ENCODE assay signal across 22 cellular contexts in genomic region chr17:45376171-45376564, GRCh38. TPM values are rescaled to one million over a fixed set of nuclear protein-coding genes. Genes with fewer than 3 reads are reported as not detected.
DNase-seq lines count a peak whose midpoint lies in the region; ATAC-seq, FAIRE-seq and TF ChIP-seq lines count a peak whose summit lies in the region.
"Had no signal": no experiment of that assay in that cellular context is flagged by ENCODE, and none has a peak within 500 bp of the region (broad histone marks: within the 10 kb centered on the region; RNA-seq: fewer than 3 reads in every experiment).

No MANE protein-coding gene starts in this region.

- H3K4me1 ChIP-seq in SK-N-SH (ENCODE audit: control insufficient read depth in 1 of 2, insufficient read depth in 2 of 2, low read depth in 1 of 2, low read length in 1 of 2) (peaks cover 2 to 19% of the 10 kb centered on the region in 2 experiments; a peak in 3 of 4 replicates), kidney (ENCODE audit: control insufficient read depth in 1 of 2, insufficient read depth in 1 of 2, low read depth in 1 of 2, low read length in 2 of 2) (peaks cover 0 to 2% of the 10 kb centered on the region in 2 donors)

- intact Hi-C loops in kidney (cut with DNase I): no loop called here

- H3K9me2 ChIP-seq in SK-N-SH: no peaks in the 10 kb centered on the region

- no peak for ATAC-seq in SK-N-SH treated with all-trans-retinoic acid at 6 μM for 48 hours
- no peak for ATAC-seq in GM18511 (IDR thresholded peaks at IDR 0.05; ENCODE audit: unreplicated experiment)
- no peak for ATAC-seq in HG03442 (IDR thresholded peaks at IDR 0.05; ENCODE audit: unreplicated experiment)
- ATAC-seq in GM19467 (IDR thresholded peaks at IDR 0.05; ENCODE audit: unreplicated experiment): no peak
- ATAC-seq: GM12878, heart right ventricle had no signal

- no peak for DNase-seq in SK-N-SH
- DNase-seq in NCI-H69 (lab: John Stamatoyannopoulos, UW): peak; percentile 72
- peak; percentile 15 for DNase-seq in kidney
- DNase-seq in stimulated activated CD4-positive, alpha-beta T cell treated with anti-CD3 and anti-CD28 coated beads, Interleukin-15, amount 100 ng/mL, for 24 hours: no peak
- DNase-seq: activated CD4-positive, alpha-beta T cell treated with anti-CD3 and anti-CD28 coated beads, Interleukin-2, amount 50 U/mL, for 4 hours; activated CD8-positive, alpha-beta memory T cell treated with anti-CD3 and anti-CD28 coated beads, Interleukin-2, amount 50 U/mL, for 48 hours; activated gamma-delta T cell treated with Interleukin-2 at 50 U/mL for 16 hours; DMS153; GOT3; heart right ventricle; Karpas-422; occipital lobe; stimulated activated CD4-positive, alpha-beta T cell treated with anti-CD3 and anti-CD28 coated beads, Interleukin-12 subunit alpha, Interleukin-12 subunit beta, amount 100 ng/mL, for 4 hours; stimulated activated CD8-positive, alpha-beta memory T cell treated with anti-CD3 and anti-CD28 coated beads, Interleukin-4, amount 100 ng/mL, for 48 hours; WERI-Rb-1 had no signal

- H4K20me1 ChIP-seq in SK-N-SH (ENCODE audit: insufficient read depth): no peaks in the 10 kb centered on the region

- TF ChIP-seq EP300 in SK-N-SH (IDR thresholded peaks at IDR 0.05; ENCODE audit: borderline replicate concordance in 1 of 2, low read depth in 1 of 2, low read length in 1 of 2): no peak

- H3K27ac ChIP-seq in SK-N-SH (ENCODE audit: low read depth in 2 of 2, low read length in 1 of 2) (no peak overlapping the region), kidney (ENCODE audit: low read depth in 2 of 2, low read length in 2 of 2) (no peak overlapping the region)
- H3K27ac ChIP-seq: heart right ventricle, vagina, WERI-Rb-1 had no signal

- peaks cover 21% of the 10 kb centered on the region for H3F3A ChIP-seq in SK-N-SH (replicated peaks; ENCODE audit: insufficient read depth)

- no peaks in the 10 kb centered on the region for H3K79me2 ChIP-seq in SK-N-SH (ENCODE audit: insufficient read depth)

- TF ChIP-seq RAD21 in SK-N-SH (IDR thresholded peaks at IDR 0.05; ENCODE audit: low read length): no peak

- H3K9ac ChIP-seq in SK-N-SH: no peak overlapping the region
- H3K9ac ChIP-seq in kidney (ENCODE audit: low read length in 2 of 2): no peak overlapping the region

- H3K4me3 ChIP-seq in SK-N-SH (ENCODE audit: low read depth in 2 of 2, low read length in 1 of 2) (no peak overlapping the region), kidney (ENCODE audit: low read length in 2 of 2) (no peak overlapping the region)
- H3K4me3 ChIP-seq: GM12878, heart right ventricle, vagina had no signal

- no peaks in the 10 kb centered on the region for H3K9me3 ChIP-seq in SK-N-SH
- no peaks in the 10 kb centered on the region for H3K9me3 ChIP-seq in kidney (ENCODE audit: control insufficient read depth in 1 of 2, low read length in 2 of 2)
- H3K9me3 ChIP-seq: heart right ventricle, vagina had no signal

- CTCF ChIA-PET in SK-N-SH (lab: Yijun Ruan, JAX): interaction anchor here (1.0 to 3.6 kb wide), 6 partner anchors 9 to 157 kb away, joined by 3 to 24 read pairs (median 4); no protein-coding TSS in a partner anchor

- no peaks in the 10 kb centered on the region for H3K27me3 ChIP-seq in SK-N-SH (ENCODE audit: insufficient read depth)
- H3K27me3 ChIP-seq: vagina had no signal

- TF ChIP-seq CTCF in SK-N-SH (IDR thresholded peaks at IDR 0.05) (no peak), kidney (IDR thresholded peaks at IDR 0.05; ENCODE audit: borderline replicate concordance, extremely low read depth, insufficient read depth) (no peak)

- POLR2A ChIA-PET in SK-N-SH (lab: Yijun Ruan, JAX): no interaction called here

- H3K4me2 ChIP-seq in SK-N-SH: no peak overlapping the region

- no peaks in the 10 kb centered on the region for H3K36me3 ChIP-seq in SK-N-SH (replicated peaks in 1 of 2; ENCODE audit: control insufficient read depth in 1 of 2, insufficient read depth in 2 of 2, low read length in 1 of 2)
- no peaks in the 10 kb centered on the region for H3K36me3 ChIP-seq in kidney (ENCODE audit: control insufficient read depth in 1 of 2, insufficient read depth in 2 of 2, low read length in 2 of 2)
- H3K36me3 ChIP-seq: heart right ventricle, vagina, WERI-Rb-1 had no signal

- no peak for FAIRE-seq in kidney (lab: Jason Lieb, UNC)
- FAIRE-seq: GM12878, RCC 7860 had no signal

- WGBS in SK-N-SH (ENCODE audit: low lambda C conversion rate): 82% methylated on average over 5 of the region's 5 CpGs

- H2AFZ ChIP-seq in SK-N-SH (ENCODE audit: low read depth): 0 out of 2 replicates have a peak overlapping the region, but pooled peaks have one; percentile 47

TF ChIP-seq in SK-N-SH, 30 proteins besides CTCF, POLR2A, EP300 and RAD21:
- TF ChIP-seq MEF2A (IDR thresholded peaks at IDR 0.05; ENCODE audit: borderline replicate concordance, low read depth): no peak
- no peak for TF ChIP-seq NRF1 (IDR thresholded peaks at IDR 0.05; ENCODE audit: low read depth, low read length)
- TF ChIP-seq NFIC (IDR thresholded peaks at IDR 0.05; ENCODE audit: borderline replicate concordance): no peak
- TF ChIP-seq ELF1 (IDR thresholded peaks at IDR 0.05): no peak
TF ChIP-seq in SK-N-SH: peak in this region for 0.

TF ChIP-seq in SK-N-SH treated with all-trans-retinoic acid at 6 μM for 48 hours, 23 proteins besides CTCF, POLR2A, EP300 and RAD21:
- TF ChIP-seq ZNF8 (CRISPR knock-in tag; IDR thresholded peaks at IDR 0.05) (no peak), BACH2 (CRISPR knock-in tag; IDR thresholded peaks at IDR 0.05; ENCODE audit: borderline replicate concordance) (no peak), ZNF565 (CRISPR knock-in tag; conservative IDR thresholded peaks at IDR 0.05; ENCODE audit: low read depth) (no peak)

RNA-seq across cellular contexts. Expression of gene ARHGAP27, which starts 56.5 kb away (rescaled TPM):
- polyA plus RNA-seq in SK-N-SH (2012; rRNA removed) (2.1 and 4.3 TPM in 2 replicates), kidney (ENCODE audit: insufficient read depth, low read depth, low replicate concordance) (13.3 TPM)
- 0.75 and 0.89 TPM in 2 replicates for polyA plus RNA-seq in SK-N-SH (2012; cell fraction: cytosol; rRNA removed)
- 25.3 and 25.5 TPM in 2 replicates for polyA plus RNA-seq in SK-N-SH (2012; cell fraction: nucleus; rRNA removed)
- 57.2 TPM for total RNA-seq in kidney

RNA-seq across cellular contexts. Expression of gene MAP3K14, which starts 59.3 kb away (rescaled TPM):
- 11.9 and 13.7 TPM in 2 replicates for polyA plus RNA-seq in SK-N-SH (2012; rRNA removed)
- polyA plus RNA-seq in SK-N-SH (2012; cell fraction: cytosol; rRNA removed): 4.4 and 7.2 TPM in 2 replicates
- polyA plus RNA-seq in SK-N-SH (2012; cell fraction: nucleus; rRNA removed): 51.1 and 59.6 TPM in 2 replicates
- total RNA-seq in kidney: 24.5 TPM
- polyA plus RNA-seq in kidney (ENCODE audit: insufficient read depth, low read depth, low replicate concordance): 7.6 TPM

Comparison
In these comparisons a context has a peak if more than half of its experiments do, and no peak if none do; other contexts are left out.
1. DNase-seq: peak in NCI-H69 (single experiment) and kidney (single experiment); none in SK-N-SH (single experiment) and stimulated activated CD4-positive, alpha-beta T cell treated with anti-CD3 and anti-CD28 coated beads, Interleukin-15, amount 100 ng/mL, for 24 hours (single experiment).